22 cellular contexts compared by ENCODE assay signal in the genomic region with DNA sequence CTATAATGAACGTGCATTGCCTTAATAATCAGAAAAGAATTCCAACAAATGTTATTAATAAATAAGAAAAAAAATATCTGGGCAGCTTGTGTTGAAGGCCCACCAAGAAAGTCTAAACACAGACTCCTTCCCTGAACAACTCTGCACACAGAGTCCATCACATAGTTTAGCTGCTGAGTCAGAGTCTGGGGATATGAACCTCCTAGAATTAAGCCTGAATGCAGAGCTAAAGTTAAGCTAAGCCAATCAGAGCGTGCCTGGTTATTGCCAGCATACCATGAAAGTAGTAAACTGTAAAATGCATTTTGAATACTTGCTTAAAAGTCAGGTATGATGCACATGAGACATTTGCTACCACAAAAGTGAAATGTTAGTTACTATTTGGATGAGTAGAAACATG. TPM values are rescaled to one million over a fixed set of nuclear protein-coding genes. Genes with fewer than 3 reads are reported as not detected.
DNase-seq lines count a peak whose midpoint lies in the region; TF ChIP-seq lines count a peak whose summit lies in the region.
"Had no signal": no experiment of that assay in that cellular context is flagged by ENCODE, and none has a peak within 500 bp of the region (broad histone marks: within the 10 kb centered on the region; RNA-seq: fewer than 3 reads in every experiment).

No MANE protein-coding gene starts in this region.

- H3K9ac ChIP-seq in endodermal cell (ENCODE audit: extremely low read depth, low read length, poor library complexity, severe bottlenecking): no peak overlapping the region
- H3K9ac ChIP-seq: BLaER1 had no signal

- H3K4me1 Mint-ChIP-seq in endodermal cell: peaks cover 23% of the 10 kb centered on the region
- H3K4me1 Mint-ChIP-seq: natural killer cell had no signal

- H3K27ac Mint-ChIP-seq in endodermal cell: no peak overlapping the region
- H3K27ac Mint-ChIP-seq: activated T-helper 1 cell treated with anti-CD3 and anti-CD28 coated beads, Interleukin-12 subunit alpha, Interleukin-12 subunit beta, Interleukin-2, Interleukin-4 antibody, amounts not matched to agents 30 ng/mL and 10 ng/mL and 1 ng/mL, durations not matched to agents 14 hours and 24 hours and 36 hours; natural killer cell had no signal

- 71 to 92% methylated on average over 1 of the region's 2 CpGs for WGBS in endodermal cell (ENCODE audit: insufficient coverage in 1 of 2, insufficient read length in 1 of 2), 2 experiments

- H3K27me3 Mint-ChIP-seq in endodermal cell (ENCODE audit: insufficient read depth): no peaks in the 10 kb centered on the region

- no peak overlapping the region for H3K4me3 Mint-ChIP-seq in endodermal cell
- H3K4me3 Mint-ChIP-seq: activated T-helper 1 cell treated with anti-CD3 and anti-CD28 coated beads, Interleukin-12 subunit alpha, Interleukin-12 subunit beta, Interleukin-2, Interleukin-4 antibody, amounts not matched to agents 30 ng/mL and 10 ng/mL and 1 ng/mL, durations not matched to agents 14 hours and 24 hours and 36 hours; natural killer cell had no signal

- H3K4me1 ChIP-seq in endodermal cell (ENCODE audit: control insufficient read depth, insufficient read depth, low read length): peaks cover 5% of the 10 kb centered on the region
- H3K4me1 ChIP-seq: tibial artery had no signal

- H3K4me3 ChIP-seq in choroid plexus epithelial cell (ENCODE audit: low read depth, low read length): no peak overlapping the region
- no peak overlapping the region for H3K4me3 ChIP-seq in kidney epithelial cell (ENCODE audit: low read depth, low read length)
- H3K4me3 ChIP-seq in endodermal cell (ENCODE audit: low read length): no peak overlapping the region
- no peak overlapping the region for H3K4me3 ChIP-seq in H7 (ENCODE audit: insufficient read depth, low read depth, low read length)
- H3K4me3 ChIP-seq: BLaER1, tibial artery had no signal

- TF ChIP-seq CTCF in AG09319 (IDR thresholded peaks at IDR 0.05; ENCODE audit: low read depth, low read length) (no peak), choroid plexus epithelial cell (conservative IDR thresholded peaks at IDR 0.05; ENCODE audit: low read depth, low read length) (no peak), kidney epithelial cell (IDR thresholded peaks at IDR 0.05; ENCODE audit: insufficient read depth, low read length, poor library complexity, severe bottlenecking) (no peak), endodermal cell (conservative IDR thresholded peaks at IDR 0.05) (no peak)

- no peaks in the 10 kb centered on the region for H3K36me3 ChIP-seq in kidney epithelial cell (ENCODE audit: control insufficient read depth, insufficient read depth, low read length)
- H3K36me3 ChIP-seq in endodermal cell (ENCODE audit: control insufficient read depth, insufficient read depth, low read length): no peaks in the 10 kb centered on the region
- H3K36me3 ChIP-seq in H7 (replicated peaks; ENCODE audit: control insufficient read depth, insufficient read depth, low read length): no peaks in the 10 kb centered on the region
- H3K36me3 ChIP-seq: BLaER1, tibial artery had no signal

- DNase-seq in AG09319 (ENCODE audit: extremely low read depth, low read depth) (peak; percentile 14), M059J (ENCODE audit: low read depth) (peak; percentile 63), choroid plexus epithelial cell (ENCODE audit: low read depth) (peak; percentile 70), kidney epithelial cell (ENCODE audit: low read depth) (peak; percentile 47), D341Med (ENCODE audit: low spot score) (no peak), endodermal cell (no peak), H7 (no peak), KG1 (lab: John Stamatoyannopoulos, UW) (no peak)
- DNase-seq: activated CD4-positive, alpha-beta T cell treated with anti-CD3 and anti-CD28 coated beads, Interleukin-2, amount 50 U/mL, for 48 hours; anterior cingulate cortex; DMS79 treated with DMSO at 0.1 percent for 48 hours; hypothalamus; KBM-7; left ventricle myocardium superior; natural killer cell; NCI-H1694 treated with DMSO at 0.1 percent for 48 hours; NCI-H748 treated with DMSO at 0.1 percent for 48 hours; SHP77; stimulated activated CD4-positive, alpha-beta T cell treated with anti-CD3 and anti-CD28 coated beads, Interleukin-2, amount 100 ng/mL, for 24 hours; tibial artery had no signal

- no peaks in the 10 kb centered on the region for H3K9me3 ChIP-seq in endodermal cell (ENCODE audit: control insufficient read depth, low read length)
- H3K9me3 ChIP-seq: BLaER1, tibial artery had no signal

- H3K27me3 ChIP-seq in kidney epithelial cell (ENCODE audit: control insufficient read depth, insufficient read depth, low read length): peaks cover under 1% of the 10 kb centered on the region
- no peaks in the 10 kb centered on the region for H3K27me3 ChIP-seq in endodermal cell (ENCODE audit: control insufficient read depth, insufficient read depth, low read length, poor library complexity, severe bottlenecking)
- H3K27me3 ChIP-seq in H7 (ENCODE audit: control insufficient read depth, insufficient read depth, low read length): no peaks in the 10 kb centered on the region
- H3K27me3 ChIP-seq: BLaER1, tibial artery had no signal

- no peak overlapping the region for H3K27ac ChIP-seq in endodermal cell (ENCODE audit: low read depth, low read length)
- H3K27ac ChIP-seq: BLaER1, tibial artery had no signal

- H3K36me3 Mint-ChIP-seq in endodermal cell (ENCODE audit: low read depth): no peaks in the 10 kb centered on the region
- H3K36me3 Mint-ChIP-seq: natural killer cell had no signal

- no peaks in the 10 kb centered on the region for H3K9me3 Mint-ChIP-seq in endodermal cell
- H3K9me3 Mint-ChIP-seq: activated T-helper 1 cell treated with anti-CD3 and anti-CD28 coated beads, Interleukin-12 subunit alpha, Interleukin-12 subunit beta, Interleukin-2, Interleukin-4 antibody, amounts not matched to agents 30 ng/mL and 10 ng/mL and 1 ng/mL, durations not matched to agents 14 hours and 24 hours and 36 hours; natural killer cell had no signal

RNA-seq across cellular contexts. Expression of a gene that starts 25.6 kb away (rescaled TPM):
- total RNA-seq in M059J (2014; rRNA removed; shearing (Covaris generic)): 5.5 and 22.6 TPM in 2 replicates
- 35.3 and 49.4 TPM in 2 replicates for total RNA-seq in kidney epithelial cell
- 100 to 1,000 TPM in 1 of 2 donors, 10 to 100 TPM in 1; 68.2 to 130 TPM for total RNA-seq in endodermal cell
- 23.1 TPM for polyA plus RNA-seq in endodermal cell (2013, experiment 1 of 2)
- polyA plus RNA-seq in endodermal cell (2013, experiment 2 of 2): 21.2 TPM
- total RNA-seq in H7 (2014; rRNA removed; shearing (Covaris generic)): 21.8 and 29.6 TPM in 2 replicates

Comparison
In these comparisons a context has a peak if more than half of its experiments do, and no peak if none do; other contexts are left out.
1. DNase-seq: peak in AG09319 (single experiment), M059J (single experiment), choroid plexus epithelial cell (single experiment) and kidney epithelial cell (single experiment); none in D341Med (single experiment), endodermal cell (single experiment), H7 (single experiment) and KG1 (single experiment).